Comparison of ENCODE assay signal across 23 cellular contexts in the genomic region with DNA sequence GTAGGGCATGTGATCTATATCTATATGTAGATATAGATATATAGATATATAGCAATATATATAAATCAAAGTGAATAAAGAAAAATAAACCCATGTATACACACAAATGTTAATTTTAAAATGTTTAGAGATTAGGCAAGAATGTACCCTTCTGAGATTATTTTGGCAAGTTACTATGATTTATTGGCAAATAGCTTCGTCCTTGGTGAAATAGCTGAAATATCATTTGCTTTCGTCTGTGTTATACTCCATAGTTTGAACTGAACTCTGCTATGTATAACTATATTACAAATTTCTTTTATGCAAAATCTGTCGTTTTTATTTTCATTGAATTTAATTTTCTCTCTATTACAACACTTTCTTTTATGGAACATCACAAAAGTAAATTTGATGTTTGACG. TPM values are rescaled to one million over a fixed set of nuclear protein-coding genes. Genes with fewer than 3 reads are reported as not detected.
DNase-seq lines count a peak whose midpoint lies in the region; ATAC-seq, FAIRE-seq and TF ChIP-seq lines count a peak whose summit lies in the region.
"Had no signal": no experiment of that assay in that cellular context is flagged by ENCODE, and none has a peak within 500 bp of the region (broad histone marks: within the 10 kb centered on the region; RNA-seq: fewer than 3 reads in every experiment).

No MANE protein-coding gene starts in this region.

- TF ChIP-seq EP300 in HepG2 (IDR thresholded peaks at IDR 0.05; ENCODE audit: low read depth in 2 of 2, low read length in 2 of 2) (no peak), HepG2 (CRISPR knock-in tag; IDR thresholded peaks at IDR 0.05; ENCODE audit: borderline replicate concordance) (no peak)

- no peaks in the 10 kb centered on the region for H4K20me1 ChIP-seq in HepG2 (ENCODE audit: insufficient read depth, low read length)

- H3K27me3 ChIP-seq in right lobe of liver (no peaks in the 10 kb centered on the region), HepG2 (ENCODE audit: control insufficient read depth in 1 of 2, insufficient read depth in 2 of 2, low read length in 2 of 2) (no peaks in the 10 kb centered on the region), gastrocnemius medialis (no peaks in the 10 kb centered on the region), tibial artery (no peaks in the 10 kb centered on the region)

- FAIRE-seq in HepG2 (lab: Jason Lieb, UNC), result no peak
- FAIRE-seq: A549, GM12892, GM19239, H1 had no signal

- H3K36me3 ChIP-seq in right lobe of liver (no peaks in the 10 kb centered on the region), HepG2 (replicated peaks in 1 of 2; ENCODE audit: control insufficient read depth in 1 of 2, insufficient read depth in 2 of 2, low read length in 2 of 2) (no peaks in the 10 kb centered on the region), gastrocnemius medialis (peaks cover 0 to 8% of the 10 kb centered on the region in 2 donors), tibial artery (peaks cover 0 to 3% (median 0%) of the 10 kb centered on the region in 3 donors)

- POLR2A ChIA-PET in HepG2 (lab: Yijun Ruan, JAX), result no interaction called here

- TF ChIP-seq POLR2A in right lobe of liver (IDR thresholded peaks at IDR 0.05), result no peak
- TF ChIP-seq POLR2A in HepG2 (IDR thresholded peaks at IDR 0.05; ENCODE audit: insufficient read depth in 1 of 2, low read depth in 2 of 2, low read length in 2 of 2), result no peak
- TF ChIP-seq POLR2A in gastrocnemius medialis (IDR thresholded peaks at IDR 0.05), result no peak

- no peak for TF ChIP-seq RAD21 in HepG2 (CRISPR knock-in tag; IDR thresholded peaks at IDR 0.05)

- H3K79me2 ChIP-seq in HepG2 (ENCODE audit: insufficient read depth, low read length), result no peaks in the 10 kb centered on the region

- H3K4me3 ChIP-seq in right lobe of liver (no peak overlapping the region), HepG2 (replicated peaks in 1 of 3; ENCODE audit: insufficient read depth in 1 of 3, low read depth in 2 of 3, low read length in 3 of 3) (no peak overlapping the region), gastrocnemius medialis (no peak overlapping the region), tibial artery (no peak overlapping the region)
- H3K4me3 ChIP-seq: A549, GM23248 had no signal

- in situ Hi-C loops in HepG2 (cut with HindIII; ENCODE audit: extremely low pct_ligation_motif_present, low pct_unique_long_range_greater_than_20kb) (no loop called here), gastrocnemius medialis (cut with MboI; ENCODE audit: low sequenced_read_pairs in 4 of 4) (no loop called here)

- peaks cover 0 to 37% (median 12%) of the 10 kb centered on the region in 4 donors for H3K4me1 ChIP-seq in right lobe of liver
- H3K4me1 ChIP-seq in HepG2 (ENCODE audit: insufficient read depth, low read length), result no peaks in the 10 kb centered on the region
- peaks cover 72 to 75% of the 10 kb centered on the region in 2 donors for H3K4me1 ChIP-seq in gastrocnemius medialis
- peaks cover 0 to 83% (median 37%) of the 10 kb centered on the region in 4 donors for H3K4me1 ChIP-seq in tibial artery
- H3K4me1 ChIP-seq: A549 had no signal

- BruUV-seq in HepG2 (replicated peaks; lab: Mats Ljungman, UMichigan), result no TSS peak

- ATAC-seq in right lobe of liver (peak in 3 of 4 donors; percentile 35 to 68 (median 51)), HepG2 (no peak), gastrocnemius medialis (no peak), GM18498 (IDR thresholded peaks at IDR 0.05; ENCODE audit: unreplicated experiment) (no peak)
- ATAC-seq: A549 had no signal

- H3K9me3 ChIP-seq in right lobe of liver, result no peaks in the 10 kb centered on the region
- no peaks in the 10 kb centered on the region for H3K9me3 ChIP-seq in HepG2 (ENCODE audit: low read length)
- no peaks in the 10 kb centered on the region for H3K9me3 ChIP-seq in gastrocnemius medialis
- H3K9me3 ChIP-seq in tibial artery, result no peaks in the 10 kb centered on the region
- H3K9me3 ChIP-seq: A549 had no signal

- peak overlapping the region in 2 of 3 donors; percentile 54 to 60 for H3K27ac ChIP-seq in right lobe of liver
- no peak overlapping the region for H3K27ac ChIP-seq in HepG2 (ENCODE audit: extremely low read length, insufficient read depth, low read length)
- peak overlapping the region; percentile 80 to 86 (median 84) for H3K27ac ChIP-seq in gastrocnemius medialis
- H3K27ac ChIP-seq in tibial artery, result peak overlapping the region; percentile 6 to 70
- H3K27ac ChIP-seq: 22Rv1, A549, GM23248 had no signal

- CTCF ChIA-PET in HepG2 (lab: Yijun Ruan, JAX; ENCODE audit: low intra/inter-chr PET ratio, low total read pairs), result no interaction called here

- TF ChIP-seq CTCF in right lobe of liver (IDR thresholded peaks at IDR 0.05) (no peak), HepG2 (CRISPR knock-in tag; IDR thresholded peaks at IDR 0.05) (no peak), gastrocnemius medialis (IDR thresholded peaks at IDR 0.05 in 4 of 5, conservative IDR thresholded peaks at IDR 0.05 in 1 of 5) (no peak), tibial artery (IDR thresholded peaks at IDR 0.05) (no peak)

- H3K4me2 ChIP-seq in HepG2 (ENCODE audit: low read depth, low read length), result no peak overlapping the region
- H3K4me2 ChIP-seq: A549 had no signal

- H2AFZ ChIP-seq in HepG2 (ENCODE audit: low read length), result no peak overlapping the region
- H2AFZ ChIP-seq: GM23248 had no signal

- no peak overlapping the region for H3K9ac ChIP-seq in HepG2 (ENCODE audit: insufficient read depth, low read depth, low read length)
- H3K9ac ChIP-seq: GM23248 had no signal

- DNase-seq in right lobe of liver (no peak), HepG2 (ENCODE audit: low spot score) (no peak), fibroblast of gingiva (ENCODE audit: low read depth) (peak; percentile 7), gastrocnemius medialis (no peak), tibial artery (no peak), MV-4-11 (lab: John Stamatoyannopoulos, UW) (no peak)
- DNase-seq in stimulated activated CD4-positive, alpha-beta T cell treated with anti-CD3 and anti-CD28 coated beads, Interleukin-4, amount 100 ng/mL, for 1 hour, result no peak
- DNase-seq: ACHN; AML-193; C1 segment of cervical spinal cord; Calu3; CD4-positive, alpha-beta memory T cell; COR-L47; DND-41; GM23248; H7; HCEC 1CT had no signal

- intact Hi-C loops in right lobe of liver (cut with DNase I) (no loop called here), HepG2 (cut with micrococcal nuclease; ENCODE audit: unreplicated experiment) (no loop called here), gastrocnemius medialis (cut with DNase I; ENCODE audit: low total_unique reads) (no loop called here), tibial artery (cut with DNase I; ENCODE audit: low total_unique reads) (no loop called here)

- 42% methylated on average over 4 of the region's 4 CpGs for WGBS in right lobe of liver (ENCODE audit: insufficient coverage, low coverage, low lambda C conversion rate, missing lambda C conversion rate)
- WGBS in HepG2 (ENCODE audit: low lambda C conversion rate), result 13% methylated on average over 4 of the region's 4 CpGs

TF ChIP-seq in HepG2, 621 proteins besides CTCF, POLR2A, EP300 and RAD21 (continues in another document):
- TF ChIP-seq ZFX (CRISPR knock-in tag; IDR thresholded peaks at IDR 0.05; ENCODE audit: low read depth) (no peak), ZBTB37 (CRISPR knock-in tag; IDR thresholded peaks at IDR 0.05) (no peak), ISL2 (CRISPR knock-in tag; IDR thresholded peaks at IDR 0.05) (no peak), MIER2 (CRISPR knock-in tag; IDR thresholded peaks at IDR 0.05) (no peak), ZEB1 (IDR thresholded peaks at IDR 0.05; ENCODE audit: insufficient replicate concordance, low read depth) (no peak), SKI (IDR thresholded peaks at IDR 0.05; ENCODE audit: partially characterized antibody) (no peak), FOXA1 (IDR thresholded peaks at IDR 0.05) (no peak), FOXA1 (CRISPR knock-in tag; IDR thresholded peaks at IDR 0.05) (no peak), ZSCAN21 (CRISPR knock-in tag; IDR thresholded peaks at IDR 0.05; ENCODE audit: borderline replicate concordance) (no peak), ZSCAN25 (CRISPR knock-in tag; IDR thresholded peaks at IDR 0.05) (no peak)

RNA-seq across cellular contexts. Expression of gene CPED1, which starts 57.5 kb away (rescaled TPM):
- total RNA-seq in right lobe of liver (10 to 100 TPM; 24.3 to 45.8 (median 34.9) TPM), HepG2 (2016; rRNA removed; fragmentation: Illumina TruSeq; extraction: Trizol) (27.0 and 41.6 TPM in 2 replicates), gastrocnemius medialis (10 to 100 TPM in 3 of 4 donors, 1 to 10 TPM in 1; 4.8 to 35.5 (median 34.1) TPM)
- total RNA-seq in HepG2 (2016; cell fraction: cytosol; rRNA removed; fragmentation: Illumina TruSeq; extraction: Trizol; ENCODE audit: low read depth), result 19.1 and 22.1 TPM in 2 replicates
- total RNA-seq in HepG2 (2016; cell fraction: insoluble cytoplasmic fraction; rRNA removed; fragmentation: Illumina TruSeq; extraction: Trizol), result 26.8 and 37.9 TPM in 2 replicates
- 42.6 and 47.7 TPM in 2 replicates for total RNA-seq in HepG2 (2016; cell fraction: membrane; rRNA removed; fragmentation: Illumina TruSeq; extraction: Trizol)
- 34.0 and 36.3 TPM in 2 replicates for total RNA-seq in HepG2 (2016; cell fraction: nucleus; rRNA removed; fragmentation: Illumina TruSeq; extraction: Trizol)
- 8.1 and 11.5 TPM in 2 replicates for polyA plus RNA-seq in HepG2 (2011; rRNA removed)
- 5.7 and 8.0 TPM in 2 replicates for polyA plus RNA-seq in HepG2 (2011; cell fraction: cytosol; rRNA removed)
- 4.5 and 5.1 TPM in 2 replicates for polyA plus RNA-seq in HepG2 (2011; cell fraction: nucleus; rRNA removed)
- 8.0 and 9.2 TPM in 2 replicates for polyA plus RNA-seq in HepG2 (2012)
- polyA plus RNA-seq in HepG2 (2016; cell fraction: cytosol; fragmentation: Illumina TruSeq; extraction: Trizol; ENCODE audit: low read depth), result 13.3 and 13.8 TPM in 2 replicates
- 25.0 and 25.2 TPM in 2 replicates for polyA plus RNA-seq in HepG2 (2016; cell fraction: insoluble cytoplasmic fraction; fragmentation: Illumina TruSeq; extraction: Trizol; ENCODE audit: low read depth)
- 25.4 and 27.2 TPM in 2 replicates for polyA plus RNA-seq in HepG2 (2016; cell fraction: membrane; fragmentation: Illumina TruSeq; extraction: Trizol; ENCODE audit: low read depth)
- 12.7 and 13.4 TPM in 2 replicates for polyA plus RNA-seq in HepG2 (2016; cell fraction: nucleus; fragmentation: Illumina TruSeq; extraction: Trizol; ENCODE audit: insufficient read depth, low read depth)
- polyA minus RNA-seq in HepG2 (2011; rRNA and poly(A)+ RNA removed; ENCODE audit: low replicate concordance), result 2.6 and 9.2 TPM in 2 replicates
- 6.2 and 8.8 TPM in 2 replicates for polyA minus RNA-seq in HepG2 (2011; cell fraction: cytosol; rRNA and poly(A)+ RNA removed)
- 22.3 and 31.6 TPM in 2 replicates for polyA minus RNA-seq in HepG2 (2011; cell fraction: nucleus; rRNA and poly(A)+ RNA removed)
- total RNA-seq: H7 had no signal
- polyA plus RNA-seq: CD4-positive, alpha-beta memory T cell had no signal

Comparison
In these comparisons a context has a peak if more than half of its experiments do, and no peak if none do; other contexts are left out.
1. ATAC-seq: peak in right lobe of liver (3 of 4); none in HepG2 (single experiment), gastrocnemius medialis (0 of 2) and GM18498 (single experiment).